ENCODE assay signal across 22 cellular contexts in the genomic region with DNA sequence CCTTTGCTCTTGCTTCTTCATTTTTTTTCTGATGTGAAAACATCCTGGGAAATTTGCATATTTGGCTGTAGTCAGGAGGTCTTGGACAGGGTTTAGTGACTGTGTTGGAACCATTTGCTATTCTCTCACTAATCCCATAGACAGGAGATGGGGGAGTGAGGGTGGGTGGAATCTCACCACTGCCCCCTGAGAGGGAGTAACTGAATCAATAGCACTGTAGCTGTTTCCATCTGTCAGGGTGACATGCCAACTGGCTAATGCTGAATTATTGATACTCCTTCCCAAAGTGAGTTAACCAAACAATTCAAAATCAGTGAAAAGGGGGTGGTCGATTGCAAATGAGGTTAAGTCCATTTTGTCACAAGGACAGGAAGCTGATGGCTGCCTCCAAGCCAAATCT. TPM values are rescaled to one million over a fixed set of nuclear protein-coding genes. Genes with fewer than 3 reads are reported as not detected.
A peak's percentile ranks its signal among the peaks of the same experiment; 100 is the strongest.
DNase-seq lines count a peak whose midpoint lies in the region; TF ChIP-seq lines count a peak whose summit lies in the region.
"Had no signal": no experiment of that assay in that cellular context is flagged by ENCODE, and none has a peak within 500 bp of the region (broad histone marks: within the 10 kb centered on the region; RNA-seq: fewer than 3 reads in every experiment).

No MANE protein-coding gene starts in this region.

- H2BK120ac ChIP-seq in neuronal stem cell (ENCODE audit: low read depth, low read length), result no peak overlapping the region

- H3K4me1 ChIP-seq in neuronal stem cell (ENCODE audit: control insufficient read depth in 2 of 2, insufficient read depth in 1 of 2, low read depth in 1 of 2, low read length in 2 of 2), result peaks cover 5 to 12% of the 10 kb centered on the region in 2 donors

- H3K4me2 ChIP-seq in neuronal stem cell (ENCODE audit: insufficient read depth, low read length, poor library complexity, severe bottlenecking), result no peak overlapping the region

- no peaks in the 10 kb centered on the region for H3K36me3 Mint-ChIP-seq in brain
- H3K36me3 Mint-ChIP-seq: CD8-positive, alpha-beta T cell had no signal

- no peak overlapping the region for H4K8ac ChIP-seq in neuronal stem cell (ENCODE audit: low read depth, low read length)

- H3K4me3 Mint-ChIP-seq in brain, result peak overlapping the region in 2 of 5 experiments; percentile 4 to 13
- H3K4me3 Mint-ChIP-seq: CD8-positive, alpha-beta T cell had no signal

- no peak overlapping the region for H3K4ac ChIP-seq in neuronal stem cell (ENCODE audit: low read length)

- H3K27me3 Mint-ChIP-seq in brain, result no peaks in the 10 kb centered on the region

- H3K18ac ChIP-seq in neuronal stem cell (ENCODE audit: low read length), result no peak overlapping the region

- H3K4me3 ChIP-seq in neuronal stem cell (ENCODE audit: low read length in 2 of 2), result no peak overlapping the region
- H3K4me3 ChIP-seq: GM23248, SK-N-MC had no signal

- H3K27ac Mint-ChIP-seq in brain, result peak overlapping the region in 4 of 5 experiments; percentile 7 to 67 (median 21)
- H3K27ac Mint-ChIP-seq: CD8-positive, alpha-beta T cell had no signal

- H3K14ac ChIP-seq in neuronal stem cell (ENCODE audit: low read length), result no peak overlapping the region

- H3K27ac ChIP-seq in neuronal stem cell (replicated peaks; ENCODE audit: low read length), result no peak overlapping the region
- H3K27ac ChIP-seq: GM23248, RWPE1, SK-N-MC had no signal

- peaks cover 0 to 27% (median 10%) of the 10 kb centered on the region in 5 experiments for H3K9me3 Mint-ChIP-seq in brain
- H3K9me3 Mint-ChIP-seq: CD8-positive, alpha-beta T cell had no signal

- no peaks in the 10 kb centered on the region for H3K9me3 ChIP-seq in neuronal stem cell (replicated peaks in 1 of 2; ENCODE audit: control insufficient read depth in 2 of 2, insufficient read depth in 1 of 2, low read depth in 1 of 2, low read length in 2 of 2)

- H3K27me3 ChIP-seq in neuronal stem cell (ENCODE audit: control insufficient read depth in 3 of 3, insufficient read depth in 3 of 3, low read depth in 1 of 3, low read length in 3 of 3), result peaks cover 0 to 3% (median 0%) of the 10 kb centered on the region in 3 experiments

- H3K4me1 Mint-ChIP-seq in brain, result peaks cover 21% of the 10 kb centered on the region

- H2BK5ac ChIP-seq in neuronal stem cell (ENCODE audit: low read length), result no peak overlapping the region

- H3K9ac ChIP-seq in neuronal stem cell (ENCODE audit: low read depth, low read length, poor library complexity), result no peak overlapping the region
- H3K9ac ChIP-seq: GM23248 had no signal

- H2AFZ ChIP-seq in neuronal stem cell (ENCODE audit: low read length), result peak overlapping the region; percentile 67
- H2AFZ ChIP-seq: GM23248 had no signal

- H2AK5ac ChIP-seq in neuronal stem cell (ENCODE audit: low read depth, low read length), result no peak overlapping the region

- DNase-seq in NCI-H526 (lab: John Stamatoyannopoulos, UW), result peak; percentile 4 to 42
- DNase-seq in NCI-H526 treated with DMSO at 0.1 percent for 48 hours (lab: John Stamatoyannopoulos, UW), result no peak
- DNase-seq in NCI-H82 (lab: John Stamatoyannopoulos, UW), result peak; percentile 96
- no peak for DNase-seq in neuronal stem cell (ENCODE audit: low spot score)
- DNase-seq in putamen (ENCODE audit: low spot score), result no peak
- DNase-seq in T-helper 1 cell, result no peak
- DNase-seq in NCI-H2107 treated with DMSO at 0.1 percent for 48 hours (lab: John Stamatoyannopoulos, UW; ENCODE audit: unreplicated experiment), result no peak
- DNase-seq: 8988T; CD8-positive, alpha-beta T cell; DND-41; GM23248; HCEC 1CT; Karpas-422; MV-4-11; NCI-H1694 treated with DMSO at 0.1 percent for 48 hours; NCI-H2081 treated with DMSO at 0.1 percent for 48 hours; NCI-H748 treated with DMSO at 0.1 percent for 48 hours; SHP77 treated with DMSO at 0.1 percent for 48 hours; SW 1271 had no signal

- H3K36me3 ChIP-seq in neuronal stem cell (replicated peaks in 1 of 2; ENCODE audit: control insufficient read depth in 2 of 2, insufficient read depth in 2 of 2, low read length in 2 of 2), result no peaks in the 10 kb centered on the region

- no peak overlapping the region for H2BK15ac ChIP-seq in neuronal stem cell (ENCODE audit: low read length)

- no CpG with 5 or more reads among the region's 1 CpG for WGBS in neuronal stem cell (ENCODE audit: extremely low coverage in 2 of 2, insufficient read length in 2 of 2, insufficient replicate concordance in 1 of 2), 2 donors

- H2BK12ac ChIP-seq in neuronal stem cell (ENCODE audit: low read length), result no peak overlapping the region

- H3K23ac ChIP-seq in neuronal stem cell (ENCODE audit: low read depth, low read length, poor library complexity), result no peak overlapping the region

- TF ChIP-seq CTCF in brain (conservative IDR thresholded peaks at IDR 0.05), result no peak

- H3K79me1 ChIP-seq in neuronal stem cell (ENCODE audit: low read depth, low read length), result peaks cover 3% of the 10 kb centered on the region

- H4K91ac ChIP-seq in neuronal stem cell (ENCODE audit: low read depth, low read length, poor library complexity), result no peak overlapping the region

RNA-seq across cellular contexts. Expression of a gene that starts 55.0 kb away (rescaled TPM):
- 3.6 TPM for polyA plus RNA-seq in brain (ENCODE audit: insufficient read depth, low read depth, low replicate concordance)
- 0.66 TPM for polyA plus RNA-seq in neuronal stem cell (2013, experiment 1 of 2)
- polyA plus RNA-seq in neuronal stem cell (2013, experiment 2 of 2), result 0.61 TPM

Comparison
In these comparisons a context has a peak if more than half of its experiments do, and no peak if none do; other contexts are left out.
1. DNase-seq: peak in NCI-H526 (2 of 2) and NCI-H82 (single experiment); none in NCI-H526 treated with DMSO at 0.1 percent for 48 hours (single experiment), neuronal stem cell (single experiment), putamen (single experiment), T-helper 1 cell (0 of 5) and NCI-H2107 treated with DMSO at 0.1 percent for 48 hours (single experiment).